ENCODE assay signal across 9 cellular contexts in genomic region chr1:75632350-75632949, GRCh38. TPM values are rescaled to one million over a fixed set of nuclear protein-coding genes. Genes with fewer than 3 reads are reported as not detected.
DNase-seq lines count a peak whose midpoint lies in the region; ATAC-seq, FAIRE-seq and TF ChIP-seq lines count a peak whose summit lies in the region.
"Had no signal": no experiment of that assay in that cellular context is flagged by ENCODE, and none has a peak within 500 bp of the region (broad histone marks: within the 10 kb centered on the region; RNA-seq: fewer than 3 reads in every experiment).

No MANE protein-coding gene starts in this region.

- TF ChIP-seq CTCF in Calu3 (IDR thresholded peaks at IDR 0.05; ENCODE audit: unreplicated experiment) (peak; percentile 62), HL-60 (IDR thresholded peaks at IDR 0.05; ENCODE audit: insufficient read depth, low read length) (peak; percentile 53), spleen (IDR thresholded peaks at IDR 0.05 in 8 of 11, conservative IDR thresholded peaks at IDR 0.05 in 3 of 11) (peak in 10 of 11 experiments; percentile 27 to 66 (median 54))

- no peaks in the 10 kb centered on the region for H3K4me1 ChIP-seq in spleen

- no peak for TF ChIP-seq POLR2A in spleen (IDR thresholded peaks at IDR 0.05)

- peak; percentile 90 for ATAC-seq in GM19328 (IDR thresholded peaks at IDR 0.05; ENCODE audit: unreplicated experiment)
- ATAC-seq: mucosa of descending colon had no signal

- H3K27ac ChIP-seq in HL-60 (replicated peaks): no peak overlapping the region
- H3K27ac ChIP-seq in spleen: no peak overlapping the region

- no peak overlapping the region for H3K4me3 ChIP-seq in HL-60 (replicated peaks; ENCODE audit: insufficient read depth, low read length)
- H3K4me3 ChIP-seq in spleen: no peak overlapping the region
- H3K4me3 ChIP-seq: mucosa of descending colon had no signal

- no peaks in the 10 kb centered on the region for H3K27me3 Mint-ChIP-seq in Calu3 (ENCODE audit: unreplicated experiment)

- intact Hi-C loops in Calu3 (cut with micrococcal nuclease; ENCODE audit: unreplicated experiment) (loop anchor here (1.0 kb wide), 2 partner anchors 367 to 399 kb away; no protein-coding TSS in a partner anchor), spleen (cut with DNase I; ENCODE audit: low total_unique reads) (loop anchor here (5.0 kb wide), 1 partner anchor 365 kb away; no protein-coding TSS in a partner anchor)

- CTCF ChIA-PET in Calu3 (lab: Charles Lee): interaction anchor here (1.4 kb wide), 1 partner anchor 367 kb away, joined by 3 read pairs; no protein-coding TSS in a partner anchor

- H3K27me3 ChIP-seq in HL-60 (ENCODE audit: insufficient read depth, poor library complexity, severe bottlenecking): no peaks in the 10 kb centered on the region
- peaks cover 0 to 3% (median 0%) of the 10 kb centered on the region in 7 donors for H3K27me3 ChIP-seq in spleen (replicated peaks in 1 of 7)

- H3K4me1 Mint-ChIP-seq in Calu3 (ENCODE audit: low read depth, unreplicated experiment): no peaks in the 10 kb centered on the region

- BruUV-seq in Calu3 (replicated peaks; lab: Mats Ljungman, UMichigan): no TSS peak

- H3K36me3 ChIP-seq in spleen: no peaks in the 10 kb centered on the region

- H3K36me3 Mint-ChIP-seq in Calu3 (ENCODE audit: insufficient read depth, unreplicated experiment): no peaks in the 10 kb centered on the region

- FAIRE-seq in frontal cortex (lab: Jason Lieb, UNC): peak; percentile 75

- H3K27ac Mint-ChIP-seq in Calu3 (ENCODE audit: unreplicated experiment): no peak overlapping the region

- no peaks in the 10 kb centered on the region for H3K9me3 Mint-ChIP-seq in Calu3 (ENCODE audit: low read depth, unreplicated experiment)

- DNase-seq in Calu3 (peak; percentile 36), HL-60 (ENCODE audit: low read depth in 1 of 2, low spot score in 1 of 2) (no peak), SK-N-DZ (ENCODE audit: low spot score) (peak; percentile 56), frontal cortex (ENCODE audit: low spot score in 2 of 2) (peak in 1 of 2 donors; percentile 18), spleen (no peak), NCI-H1048 (lab: John Stamatoyannopoulos, UW) (no peak), occipital lobe (lab: John Stamatoyannopoulos, UW) (no peak)

- 44 to 51% (median 47%) methylated on average over 2 of the region's 2 CpGs for WGBS in spleen, 5 donors

- H3K9me3 ChIP-seq in spleen: no peaks in the 10 kb centered on the region
- H3K9me3 ChIP-seq: mucosa of descending colon had no signal

- no peak overlapping the region for H3K4me3 Mint-ChIP-seq in Calu3 (ENCODE audit: low read depth, unreplicated experiment)

RNA-seq across cellular contexts. Expression of gene SLC44A5, which starts 21.5 kb away (rescaled TPM):
- total RNA-seq in Calu3 (2022) (5.0 and 5.8 TPM in 2 replicates), frontal cortex (162 TPM), spleen (1 to 10 TPM in 3 of 7 donors, under 1 TPM in 4; 0.28 to 4.0 (median 0.98) TPM), occipital lobe (266 TPM)
- polyA plus RNA-seq in SK-N-DZ (2014; cell fraction: cytosol; rRNA removed): 47.4 and 50.1 TPM in 2 replicates
- 82.4 and 87.5 TPM in 2 replicates for polyA plus RNA-seq in SK-N-DZ (2014; cell fraction: nucleus; rRNA removed)
- polyA plus RNA-seq in spleen: 1 to 10 TPM in 1 of 3 donors, under 1 TPM in 2; 0.30 to 1.2 (median 0.76) TPM

Comparison
In these comparisons a context has a peak if more than half of its experiments do, and no peak if none do; other contexts are left out.
1. DNase-seq: peak in Calu3 (single experiment) and SK-N-DZ (single experiment); none in HL-60 (0 of 2), spleen (single experiment), NCI-H1048 (single experiment) and occipital lobe (single experiment).
2. RNA of gene SLC44A5, which starts 21.5 kb away (total RNA-seq): 266 TPM in occipital lobe (single experiment) and 162 TPM in frontal cortex (single experiment); 5.0 to 5.8 TPM in Calu3 and 0.28 to 4.0 TPM in spleen; every median in the first group is over 10 times any median in the second.
3. Peak in every context shown above with its lines, with median percentiles within 50 percentile points of each other: CTCF ChIP-seq.